ENCODE assay signal across 21 cellular contexts in the genomic region with DNA sequence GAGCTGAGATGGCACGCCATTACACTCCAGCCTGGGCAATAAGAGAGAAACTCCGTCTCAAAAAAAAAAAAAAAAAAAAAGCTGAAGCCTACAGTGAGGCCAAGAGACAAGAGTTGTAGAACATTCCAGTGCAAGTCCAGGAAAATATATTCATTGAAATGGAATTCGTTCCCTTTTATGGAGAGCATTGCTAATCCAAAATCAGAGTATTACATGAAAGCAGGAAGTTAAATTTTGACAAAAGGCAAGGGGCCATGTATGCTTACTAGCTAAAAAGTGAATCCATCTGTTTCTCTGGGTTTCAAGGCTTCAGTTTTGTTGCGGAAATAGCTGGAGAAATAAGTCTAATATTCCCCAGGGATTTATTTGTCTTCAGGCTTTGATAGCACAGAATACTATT.
DNase-seq lines count a peak whose midpoint lies in the region; ATAC-seq and TF ChIP-seq lines count a peak whose summit lies in the region.
"Had no signal": no experiment of that assay in that cellular context is flagged by ENCODE, and none has a peak within 500 bp of the region (broad histone marks: within the 10 kb centered on the region; RNA-seq: fewer than 3 reads in every experiment).

No MANE protein-coding gene starts in this region.

- H3K4me1 ChIP-seq in right cardiac atrium (ENCODE audit: control insufficient read depth, insufficient read depth, low read length) (no peaks in the 10 kb centered on the region), body of pancreas (no peaks in the 10 kb centered on the region), upper lobe of right lung (no peaks in the 10 kb centered on the region)
- H3K4me1 ChIP-seq: prostate gland had no signal

- no peaks in the 10 kb centered on the region for H3K27me3 Mint-ChIP-seq in activated CD4-positive, alpha-beta T cell treated with anti-CD3 and anti-CD28 coated beads, Interleukin-2, amount 10 ng/mL, durations not matched to agents 7 days and 5 days
- H3K27me3 Mint-ChIP-seq: activated B cell treated with CpG ODN at 0.5 μM for 24 hours; activated naive CD8-positive, alpha-beta T cell treated with anti-CD3 and anti-CD28 coated beads, Interleukin-2, amount 50 U/mL, for 24 hours had no signal

- ATAC-seq in right cardiac atrium (peak; percentile 36 to 62), body of pancreas (peak; percentile 45), upper lobe of right lung (no peak)
- ATAC-seq: activated naive CD8-positive, alpha-beta T cell treated with anti-CD3 and anti-CD28 coated beads, Interleukin-2, amount 50 U/mL, for 24 hours; CD8-positive, alpha-beta T cell; naive thymus-derived CD4-positive, alpha-beta T cell; stimulated activated naive CD8-positive, alpha-beta T cell treated with anti-CD3 and anti-CD28 coated beads, Interleukin-15, Interleukin-2, amounts not matched to agents 100 U/mL and 50 U/mL, for 24 hours had no signal

- H3K4me3 ChIP-seq in right cardiac atrium (ENCODE audit: low read length) (no peak overlapping the region), body of pancreas (no peak overlapping the region), upper lobe of right lung (no peak overlapping the region)
- H3K4me3 ChIP-seq: lung, prostate gland had no signal

- DNase-seq in right cardiac atrium (no peak), cardiac septum (ENCODE audit: low spot score) (no peak), body of pancreas (no peak), kidney tubule cell (ENCODE audit: low spot score) (peak; percentile 66), Ammon's horn (ENCODE audit: low spot score) (no peak), RKO (ENCODE audit: low spot score) (no peak), upper lobe of right lung (no peak)
- no peak for DNase-seq in activated CD4-positive, alpha-beta T cell treated with anti-CD3 and anti-CD28 coated beads, Interleukin-2, amount 10 ng/mL, durations not matched to agents 7 days and 5 days
- DNase-seq: activated B cell treated with CpG ODN at 0.5 μM for 24 hours; activated naive CD8-positive, alpha-beta T cell treated with anti-CD3 and anti-CD28 coated beads, Interleukin-2, amount 50 U/mL, for 24 hours; CD8-positive, alpha-beta T cell; naive thymus-derived CD4-positive, alpha-beta T cell; NCI-H146; NCI-H345; NK-92 treated with Interleukin-12 subunit alpha and Interleukin-12 subunit beta, amount 100 ng/mL, for 24 hours; SHP77; stimulated activated naive CD8-positive, alpha-beta T cell treated with anti-CD3 and anti-CD28 coated beads, Interleukin-15, Interleukin-2, amounts not matched to agents 100 U/mL and 50 U/mL, for 24 hours; T-helper 2 cell had no signal

- H3K27me3 ChIP-seq in right cardiac atrium (ENCODE audit: control insufficient read depth, insufficient read depth) (no peaks in the 10 kb centered on the region), body of pancreas (no peaks in the 10 kb centered on the region), upper lobe of right lung (no peaks in the 10 kb centered on the region)

- no peak overlapping the region for H3K27ac Mint-ChIP-seq in activated CD4-positive, alpha-beta T cell treated with anti-CD3 and anti-CD28 coated beads, Interleukin-2, amount 10 ng/mL, durations not matched to agents 7 days and 5 days
- H3K27ac Mint-ChIP-seq: activated B cell treated with CpG ODN at 0.5 μM for 24 hours; activated naive CD8-positive, alpha-beta T cell treated with anti-CD3 and anti-CD28 coated beads, Interleukin-2, amount 50 U/mL, for 24 hours; activated T-helper 1 cell treated with anti-CD3 and anti-CD28 coated beads, Interleukin-12 subunit alpha, Interleukin-12 subunit beta, Interleukin-2, Interleukin-4 antibody, amounts not matched to agents 30 ng/mL and 10 ng/mL and 1 ng/mL, durations not matched to agents 14 hours and 24 hours and 36 hours; CD8-positive, alpha-beta T cell; naive thymus-derived CD4-positive, alpha-beta T cell had no signal

- no peak for TF ChIP-seq POLR2A in body of pancreas (IDR thresholded peaks at IDR 0.05)

- no peaks in the 10 kb centered on the region for H3K9me3 Mint-ChIP-seq in activated CD4-positive, alpha-beta T cell treated with anti-CD3 and anti-CD28 coated beads, Interleukin-2, amount 10 ng/mL, durations not matched to agents 7 days and 5 days
- H3K9me3 Mint-ChIP-seq: activated B cell treated with CpG ODN at 0.5 μM for 24 hours; activated naive CD8-positive, alpha-beta T cell treated with anti-CD3 and anti-CD28 coated beads, Interleukin-2, amount 50 U/mL, for 24 hours; activated T-helper 1 cell treated with anti-CD3 and anti-CD28 coated beads, Interleukin-12 subunit alpha, Interleukin-12 subunit beta, Interleukin-2, Interleukin-4 antibody, amounts not matched to agents 30 ng/mL and 10 ng/mL and 1 ng/mL, durations not matched to agents 14 hours and 24 hours and 36 hours; CD8-positive, alpha-beta T cell had no signal

- TF ChIP-seq CTCF in body of pancreas (IDR thresholded peaks at IDR 0.05) (no peak), upper lobe of right lung (IDR thresholded peaks at IDR 0.05) (no peak)

- H3K4me3 Mint-ChIP-seq in activated CD4-positive, alpha-beta T cell treated with anti-CD3 and anti-CD28 coated beads, Interleukin-2, amount 10 ng/mL, durations not matched to agents 7 days and 5 days = no peak overlapping the region
- H3K4me3 Mint-ChIP-seq: activated B cell treated with CpG ODN at 0.5 μM for 24 hours; activated naive CD8-positive, alpha-beta T cell treated with anti-CD3 and anti-CD28 coated beads, Interleukin-2, amount 50 U/mL, for 24 hours; activated T-helper 1 cell treated with anti-CD3 and anti-CD28 coated beads, Interleukin-12 subunit alpha, Interleukin-12 subunit beta, Interleukin-2, Interleukin-4 antibody, amounts not matched to agents 30 ng/mL and 10 ng/mL and 1 ng/mL, durations not matched to agents 14 hours and 24 hours and 36 hours; CD8-positive, alpha-beta T cell; naive thymus-derived CD4-positive, alpha-beta T cell had no signal

- POLR2A ChIA-PET in activated CD4-positive, alpha-beta T cell treated with anti-CD3 and anti-CD28 coated beads, Interleukin-2, amount 10 ng/mL, durations not matched to agents 7 days and 5 days (lab: Charles Lee) = no interaction called here

- H3K9me3 ChIP-seq in right cardiac atrium (ENCODE audit: control insufficient read depth, low read length) = no peaks in the 10 kb centered on the region
- H3K9me3 ChIP-seq in body of pancreas = no peaks in the 10 kb centered on the region
- no peaks in the 10 kb centered on the region for H3K9me3 ChIP-seq in upper lobe of right lung
- H3K9me3 ChIP-seq: prostate gland had no signal

- CTCF ChIA-PET in activated CD4-positive, alpha-beta T cell treated with anti-CD3 and anti-CD28 coated beads, Interleukin-2, amount 10 ng/mL, durations not matched to agents 7 days and 5 days (lab: Charles Lee) = no interaction called here

- H3K36me3 Mint-ChIP-seq in activated CD4-positive, alpha-beta T cell treated with anti-CD3 and anti-CD28 coated beads, Interleukin-2, amount 10 ng/mL, durations not matched to agents 7 days and 5 days (ENCODE audit: low read depth) = no peaks in the 10 kb centered on the region
- H3K36me3 Mint-ChIP-seq: CD8-positive, alpha-beta T cell; naive thymus-derived CD4-positive, alpha-beta T cell had no signal

- no peaks in the 10 kb centered on the region for H3K36me3 ChIP-seq in body of pancreas (replicated peaks in 1 of 2; ENCODE audit: insufficient read depth in 1 of 2, low read depth in 2 of 2)
- no peaks in the 10 kb centered on the region for H3K36me3 ChIP-seq in upper lobe of right lung
- H3K36me3 ChIP-seq: prostate gland had no signal

- H3K27ac ChIP-seq in right cardiac atrium (ENCODE audit: low read length) (no peak overlapping the region), body of pancreas (no peak overlapping the region), upper lobe of right lung (no peak overlapping the region)
- H3K27ac ChIP-seq: prostate gland had no signal

- intact Hi-C loops in right cardiac atrium (cut with DNase I) = no loop called here
- intact Hi-C loops in cardiac septum (cut with DNase I) = no loop called here
- intact Hi-C loops in body of pancreas (cut with DNase I) = no loop called here
- intact Hi-C loops in upper lobe of right lung (cut with DNase I) = no loop called here

- 55% methylated on average over 4 of the region's 4 CpGs for WGBS in right cardiac atrium
- WGBS in body of pancreas, 2 donors = 59 to 66% methylated on average over 4 of the region's 4 CpGs

- H3K4me1 Mint-ChIP-seq in activated CD4-positive, alpha-beta T cell treated with anti-CD3 and anti-CD28 coated beads, Interleukin-2, amount 10 ng/mL, durations not matched to agents 7 days and 5 days = no peaks in the 10 kb centered on the region
- H3K4me1 Mint-ChIP-seq: activated B cell treated with CpG ODN at 0.5 μM for 24 hours; activated naive CD8-positive, alpha-beta T cell treated with anti-CD3 and anti-CD28 coated beads, Interleukin-2, amount 50 U/mL, for 24 hours; naive thymus-derived CD4-positive, alpha-beta T cell had no signal
